8 cellular contexts compared by ENCODE assay signal in the genomic region with DNA sequence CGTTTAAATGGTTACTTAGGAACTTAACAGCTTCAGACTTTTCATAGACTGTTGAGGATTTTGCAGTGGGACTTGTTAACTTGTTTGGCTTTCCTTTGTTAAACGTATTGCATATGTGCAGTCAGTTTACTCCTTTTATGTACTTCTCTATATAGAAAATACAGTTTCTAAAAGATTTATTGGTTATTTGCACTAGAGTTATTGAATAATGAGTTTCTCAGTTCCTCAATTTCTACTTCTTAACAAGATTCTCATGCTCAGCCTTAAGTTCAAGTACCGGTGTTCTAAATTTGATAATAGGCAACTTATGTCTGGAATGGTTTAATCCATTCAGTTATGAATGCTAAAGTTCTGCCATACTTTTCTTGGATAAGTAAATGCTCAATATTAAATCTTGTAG. TPM values are rescaled to one million over a fixed set of nuclear protein-coding genes. Genes with fewer than 3 reads are reported as not detected.
DNase-seq lines count a peak whose midpoint lies in the region; ATAC-seq and TF ChIP-seq lines count a peak whose summit lies in the region.

No MANE protein-coding gene starts in this region.

- H3K4me1 Mint-ChIP-seq in endodermal cell: peaks cover 20% of the 10 kb centered on the region

- peaks cover 63% of the 10 kb centered on the region for H3K79me2 ChIP-seq in DND-41 (ENCODE audit: insufficient read depth, low read length)

- peak overlapping the region; percentile 89 for H3K4me2 ChIP-seq in DND-41 (ENCODE audit: insufficient read depth, low read length)

- H3K9me3 ChIP-seq in DND-41 (ENCODE audit: insufficient read depth, low read length, severe bottlenecking) (no peaks in the 10 kb centered on the region), NT2/D1 (ENCODE audit: insufficient read depth, low read length) (no peaks in the 10 kb centered on the region), endodermal cell (ENCODE audit: control insufficient read depth, low read length) (no peaks in the 10 kb centered on the region), ovary (no peaks in the 10 kb centered on the region)

- 9% methylated on average over 2 of the region's 3 CpGs; no CpG with 5 or more reads in 1 of the 2 experiments for WGBS in endodermal cell (ENCODE audit: insufficient coverage in 1 of 2, insufficient read length in 1 of 2), 2 experiments
- 0 to 3% (median 2%) methylated on average over 3 of the region's 3 CpGs for WGBS in ovary, 3 donors

- H3K9me3 Mint-ChIP-seq in endodermal cell: no peaks in the 10 kb centered on the region

- TF ChIP-seq POLR2A in ovary (IDR thresholded peaks at IDR 0.05): no peak

- peaks cover 14% of the 10 kb centered on the region for H3K36me3 Mint-ChIP-seq in endodermal cell (ENCODE audit: low read depth)

- H3K27ac ChIP-seq in DND-41 (ENCODE audit: low read length): peak overlapping the region; percentile 93
- H3K27ac ChIP-seq in endodermal cell (ENCODE audit: low read depth, low read length): peak overlapping the region; percentile 90
- peak overlapping the region in 1 of 2 donors; percentile 91 for H3K27ac ChIP-seq in ovary

- H3K9ac ChIP-seq in DND-41 (ENCODE audit: low read depth, low read length) (peak overlapping the region; percentile 80), NT2/D1 (ENCODE audit: insufficient read length, low read depth) (peak overlapping the region; percentile 87), endodermal cell (ENCODE audit: extremely low read depth, low read length, poor library complexity, severe bottlenecking) (peak overlapping the region; percentile 99)

- H3K36me3 ChIP-seq in DND-41 (ENCODE audit: insufficient read depth, low read length): peaks cover 36% of the 10 kb centered on the region
- peaks cover 29% of the 10 kb centered on the region for H3K36me3 ChIP-seq in NT2/D1 (ENCODE audit: insufficient read depth, insufficient read length, low read length)
- H3K36me3 ChIP-seq in endodermal cell (ENCODE audit: control insufficient read depth, insufficient read depth, low read length): peaks cover 24% of the 10 kb centered on the region
- H3K36me3 ChIP-seq in ovary: no peaks in the 10 kb centered on the region

- DNase-seq in DND-41 (no peak), NT2/D1 (ENCODE audit: low read depth, low spot score) (no peak), endodermal cell (no peak), ovary (no peak), ureter (ENCODE audit: low spot score) (no peak), GDM1 (lab: John Stamatoyannopoulos, UW) (no peak), NCI-H82 treated with DMSO at 0.1 percent for 48 hours (lab: John Stamatoyannopoulos, UW; ENCODE audit: unreplicated experiment) (no peak)

- peak overlapping the region; percentile 100 for H3K27ac Mint-ChIP-seq in endodermal cell

- H4K20me1 ChIP-seq in DND-41 (ENCODE audit: insufficient read depth, low read length): peaks cover 42% of the 10 kb centered on the region

- H3K4me3 ChIP-seq in DND-41 (ENCODE audit: low read depth in 1 of 2, low read length in 2 of 2) (peak overlapping the region; percentile 71 to 84), NT2/D1 (ENCODE audit: insufficient read length, low read depth) (peak overlapping the region; percentile 75), endodermal cell (ENCODE audit: low read length) (peak overlapping the region; percentile 99), ovary (peak overlapping the region; percentile 60)

- peak overlapping the region; percentile 75; the same call in 1 of the 2 replicates for H2AFZ ChIP-seq in DND-41 (ENCODE audit: low read depth, low read length)

- H3K4me1 ChIP-seq in DND-41 (ENCODE audit: insufficient read depth, low read length) (peaks cover 41% of the 10 kb centered on the region), NT2/D1 (ENCODE audit: insufficient read depth, insufficient read length) (no peaks in the 10 kb centered on the region), endodermal cell (ENCODE audit: control insufficient read depth, insufficient read depth, low read length) (no peaks in the 10 kb centered on the region), ovary (ENCODE audit: insufficient read depth) (peaks cover 6% of the 10 kb centered on the region)

- no peak for TF ChIP-seq EP300 in ovary (IDR thresholded peaks at IDR 0.05)

- H3K4me3 Mint-ChIP-seq in endodermal cell: peak overlapping the region; percentile 95

- no peaks in the 10 kb centered on the region for H3K27me3 Mint-ChIP-seq in endodermal cell (ENCODE audit: insufficient read depth)

- H3K27me3 ChIP-seq in DND-41 (ENCODE audit: insufficient read depth, low read length, poor library complexity) (no peaks in the 10 kb centered on the region), NT2/D1 (ENCODE audit: insufficient read depth, insufficient read length) (no peaks in the 10 kb centered on the region), endodermal cell (ENCODE audit: control insufficient read depth, insufficient read depth, low read length, poor library complexity, severe bottlenecking) (no peaks in the 10 kb centered on the region), ovary (no peaks in the 10 kb centered on the region)

- no peak for TF ChIP-seq CTCF in DND-41 (IDR thresholded peaks at IDR 0.05; ENCODE audit: borderline replicate concordance, extremely low read depth, low read length, poor library complexity, severe bottlenecking)
- TF ChIP-seq CTCF in endodermal cell (conservative IDR thresholded peaks at IDR 0.05): no peak
- TF ChIP-seq CTCF in ovary (IDR thresholded peaks at IDR 0.05): no peak

- intact Hi-C loops in ovary (cut with DNase I): loop anchor here in 1 of 4 donors (2.0 kb wide), 2 partner anchors 45 to 53 kb away; a partner anchor contains a TSS

- ATAC-seq in DND-41 (ENCODE audit: insufficient read depth, low read depth) (no peak), HG02973 (IDR thresholded peaks at IDR 0.05; ENCODE audit: unreplicated experiment) (no peak)

RNA-seq across cellular contexts. Expression of a gene that starts 0.9 kb away (rescaled TPM):
- 100 to 1,000 TPM; 279 to 291 TPM for total RNA-seq in endodermal cell
- polyA plus RNA-seq in endodermal cell (2013, experiment 1 of 2): 172 TPM
- 166 TPM for polyA plus RNA-seq in endodermal cell (2013, experiment 2 of 2)
- total RNA-seq in ovary: 100 to 1,000 TPM in 3 of 7 donors, 10 to 100 TPM in 4; 68.5 to 136 (median 93.4) TPM
- 10 to 100 TPM; 68.1 to 75.6 TPM for polyA plus RNA-seq in ovary
- total RNA-seq in ureter: 185 TPM

RNA-seq across cellular contexts. Expression of a gene that starts 45.6 kb away (rescaled TPM):
- total RNA-seq in endodermal cell (10 to 100 TPM; 53.2 to 53.8 TPM), ovary (10 to 100 TPM; 54.1 to 87.3 (median 71.2) TPM), ureter (61.5 TPM)
- polyA plus RNA-seq in endodermal cell (2013, experiment 1 of 2): 88.6 TPM
- polyA plus RNA-seq in endodermal cell (2013, experiment 2 of 2): 89.5 TPM
- polyA plus RNA-seq in ovary: 100 to 1,000 TPM in 1 of 2 donors, 10 to 100 TPM in 1; 80.1 to 105 TPM

RNA-seq across cellular contexts. Expression of a gene that starts 52.8 kb away (rescaled TPM):
- total RNA-seq in endodermal cell (10 to 100 TPM; 22.1 to 24.5 TPM), ovary (10 to 100 TPM; 17.8 to 29.2 (median 25.8) TPM), ureter (33.9 TPM)
- 14.7 TPM for polyA plus RNA-seq in endodermal cell (2013, experiment 1 of 2)
- polyA plus RNA-seq in endodermal cell (2013, experiment 2 of 2): 13.6 TPM
- polyA plus RNA-seq in ovary: 10 to 100 TPM; 10.1 to 15.7 TPM
